ENCODE assay signal across 12 cellular contexts in the genomic region with DNA sequence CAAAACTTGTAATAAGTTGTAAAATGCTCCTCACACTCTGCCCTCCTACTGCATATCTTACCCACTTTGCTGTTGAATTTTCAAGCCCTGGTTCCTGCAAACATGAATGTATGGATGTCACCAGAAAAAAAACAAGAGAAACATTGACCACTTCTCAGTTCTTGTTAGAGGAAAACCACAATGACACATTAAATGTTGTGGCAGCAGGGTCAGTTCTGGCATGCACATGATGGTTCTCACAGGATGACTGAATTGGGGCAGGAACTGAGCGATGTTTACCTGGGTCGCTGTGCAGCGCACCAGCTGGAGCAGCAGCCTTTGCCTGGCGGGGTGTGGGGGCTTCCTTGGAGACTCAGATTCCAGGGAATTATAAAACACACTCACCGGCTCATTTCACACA.
A peak's percentile ranks its signal among the peaks of the same experiment; 100 is the strongest.
DNase-seq lines count a peak whose midpoint lies in the region; ATAC-seq and TF ChIP-seq lines count a peak whose summit lies in the region.
"Had no signal": no experiment of that assay in that cellular context is flagged by ENCODE, and none has a peak within 500 bp of the region (broad histone marks: within the 10 kb centered on the region; RNA-seq: fewer than 3 reads in every experiment).

No MANE protein-coding gene starts in this region.

- no peak overlapping the region for H3K4me3 ChIP-seq in GM12865 (ENCODE audit: low read depth, low read length)

- no peak for TF ChIP-seq CTCF in GM12865 (IDR thresholded peaks at IDR 0.05; ENCODE audit: insufficient read depth, low read depth, low read length, missing control alignments)

- ATAC-seq in HG03280 (IDR thresholded peaks at IDR 0.05; ENCODE audit: unreplicated experiment), result no peak
- ATAC-seq: T-helper 17 cell had no signal

- DNase-seq in GM12865 (ENCODE audit: low read depth) (peak; percentile 71), HCEC 1CT (peak; percentile 62), OCI-M1 (lab: John Stamatoyannopoulos, UW) (peak; percentile 73), hepatic stellate cell (ENCODE audit: low spot score) (peak; percentile 46), NCI-H82 treated with DMSO at 0.1 percent for 48 hours (lab: John Stamatoyannopoulos, UW; ENCODE audit: unreplicated experiment) (no peak), DMS153 treated with DMSO at 0.1 percent for 48 hours (lab: John Stamatoyannopoulos, UW; ENCODE audit: unreplicated experiment) (no peak)
- DNase-seq in stimulated activated CD4-positive, alpha-beta T cell treated with anti-CD3 and anti-CD28 coated beads, Interleukin-2, amount 100 ng/mL, for 24 hours, result no peak
- DNase-seq: glutamatergic neuron, NCI-H1436, nucleus accumbens, T-helper 17 cell had no signal

Comparison
In these comparisons a context has a peak if more than half of its experiments do, and no peak if none do; other contexts are left out.
1. DNase-seq: peak in GM12865 (single experiment), HCEC 1CT (single experiment), OCI-M1 (single experiment) and hepatic stellate cell (single experiment); none in NCI-H82 treated with DMSO at 0.1 percent for 48 hours (single experiment), stimulated activated CD4-positive, alpha-beta T cell treated with anti-CD3 and anti-CD28 coated beads, Interleukin-2, amount 100 ng/mL, for 24 hours (0 of 2) and DMS153 treated with DMSO at 0.1 percent for 48 hours (single experiment).